9 cellular contexts compared by ENCODE assay signal in the genomic region with DNA sequence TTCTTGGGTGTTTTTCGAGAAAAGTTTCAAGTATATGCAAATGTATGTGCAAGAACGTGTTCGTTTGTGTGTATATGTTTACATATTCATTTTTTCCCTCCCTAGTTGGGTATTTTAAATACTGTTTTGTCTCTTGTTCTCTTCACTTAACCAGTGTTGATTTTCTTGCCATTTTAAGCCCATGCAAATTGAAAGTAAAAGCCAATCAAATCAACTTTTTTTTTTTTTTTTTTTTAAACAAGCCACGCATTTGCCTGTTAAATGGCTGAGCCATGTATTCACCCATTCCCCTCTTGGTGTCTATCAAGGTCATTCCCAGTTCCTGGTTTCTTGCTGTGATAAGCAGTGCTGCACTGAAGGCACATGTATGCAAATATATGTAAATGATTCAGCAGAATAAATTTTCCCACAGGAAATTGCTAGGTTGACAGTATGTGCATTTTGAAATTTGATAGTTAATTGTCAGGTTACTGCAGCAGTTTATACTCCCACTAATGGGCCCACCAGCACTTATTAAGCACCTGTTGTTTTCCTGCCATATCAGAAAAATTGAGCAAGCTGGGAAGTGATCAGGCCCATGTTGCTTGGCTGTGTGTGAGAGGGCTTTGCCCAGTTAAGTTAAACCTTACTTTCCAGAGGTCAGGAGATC. TPM values are rescaled to one million over a fixed set of nuclear protein-coding genes. Genes with fewer than 3 reads are reported as not detected.
A peak's percentile ranks its signal among the peaks of the same experiment; 100 is the strongest.
DNase-seq lines count a peak whose midpoint lies in the region; ATAC-seq and TF ChIP-seq lines count a peak whose summit lies in the region.
"Had no signal": no experiment of that assay in that cellular context is flagged by ENCODE, and none has a peak within 500 bp of the region (broad histone marks: within the 10 kb centered on the region; RNA-seq: fewer than 3 reads in every experiment).

No MANE protein-coding gene starts in this region.

- H3K4me3 ChIP-seq in gastrocnemius medialis = no peak overlapping the region
- H3K4me3 ChIP-seq in smooth muscle cell = no peak overlapping the region
- H3K4me3 ChIP-seq: thyroid gland had no signal

- peak overlapping the region; percentile 99 for H3K27ac Mint-ChIP-seq in T-helper 17 cell

- intact Hi-C loops in gastrocnemius medialis (cut with DNase I; ENCODE audit: low total_unique reads) = no loop called here
- intact Hi-C loops in left ventricle myocardium superior (cut with micrococcal nuclease) = no loop called here

- no peaks in the 10 kb centered on the region for H3K27me3 Mint-ChIP-seq in T-helper 17 cell

- H3K27me3 ChIP-seq in gastrocnemius medialis = no peaks in the 10 kb centered on the region
- no peaks in the 10 kb centered on the region for H3K27me3 ChIP-seq in smooth muscle cell (ENCODE audit: low read depth)
- H3K27me3 ChIP-seq: thyroid gland had no signal

- 95% methylated on average over 4 of the region's 4 CpGs for WGBS in smooth muscle cell (ENCODE audit: low lambda C conversion rate)

- H3K4me1 ChIP-seq in gastrocnemius medialis = peaks cover 49 to 61% of the 10 kb centered on the region in 2 donors
- H3K4me1 ChIP-seq in smooth muscle cell (ENCODE audit: low read depth) = peaks cover 7% of the 10 kb centered on the region

- no peaks in the 10 kb centered on the region for H3K36me3 ChIP-seq in gastrocnemius medialis
- H3K36me3 ChIP-seq in smooth muscle cell (ENCODE audit: low read depth) = no peaks in the 10 kb centered on the region
- H3K36me3 ChIP-seq: thyroid gland had no signal

- H3K4me2 ChIP-seq in smooth muscle cell = no peak overlapping the region

- H3K9me3 ChIP-seq in T-helper 17 cell (ENCODE audit: control insufficient read depth, low read length, poor library complexity, severe bottlenecking) (no peaks in the 10 kb centered on the region), gastrocnemius medialis (no peaks in the 10 kb centered on the region), smooth muscle cell (replicated peaks; ENCODE audit: low read depth) (no peaks in the 10 kb centered on the region)
- H3K9me3 ChIP-seq: thyroid gland had no signal

- ATAC-seq in GM18873 (IDR thresholded peaks at IDR 0.05; ENCODE audit: low FRiP score, unreplicated experiment) = peak; percentile 35
- peak; percentile 36 for ATAC-seq in HG02798 (IDR thresholded peaks at IDR 0.05; ENCODE audit: poor library complexity, unreplicated experiment)
- peak; percentile 51 for ATAC-seq in T-helper 17 cell
- no peak for ATAC-seq in gastrocnemius medialis
- no peak for ATAC-seq in left ventricle myocardium superior

- H3K4me1 Mint-ChIP-seq in T-helper 17 cell = peaks cover 35% of the 10 kb centered on the region

- no peak overlapping the region for H2AFZ ChIP-seq in smooth muscle cell (ENCODE audit: low read depth)

- no peaks in the 10 kb centered on the region for H3F3A ChIP-seq in smooth muscle cell (ENCODE audit: low read depth)

- H3K9ac ChIP-seq in smooth muscle cell (ENCODE audit: low read depth) = no peak overlapping the region

- H3K79me2 ChIP-seq in smooth muscle cell (ENCODE audit: low read depth) = peaks cover 52% of the 10 kb centered on the region

- H3K27ac ChIP-seq in gastrocnemius medialis = peak overlapping the region in 3 of 4 donors; percentile 27 to 91 (median 54)
- H3K27ac ChIP-seq in smooth muscle cell (ENCODE audit: low read depth) = no peak overlapping the region

- H4K20me1 ChIP-seq in smooth muscle cell (ENCODE audit: low read depth) = peaks cover 94% of the 10 kb centered on the region

- H3K4me3 Mint-ChIP-seq in T-helper 17 cell = peak overlapping the region; percentile 89

- DNase-seq in T-helper 17 cell = no peak
- no peak for DNase-seq in gastrocnemius medialis
- no peak for DNase-seq in ecto neural progenitor cell (ENCODE audit: low spot score)
- DNase-seq in smooth muscle cell (lab: John Stamatoyannopoulos, UW; ENCODE audit: unreplicated experiment) = no peak
- DNase-seq in left ventricle myocardium superior = no peak
- DNase-seq in DMS153 treated with DMSO at 0.1 percent for 48 hours (lab: John Stamatoyannopoulos, UW; ENCODE audit: unreplicated experiment) = no peak
- DNase-seq: thyroid gland had no signal

- TF ChIP-seq POLR2A in gastrocnemius medialis (IDR thresholded peaks at IDR 0.05) = no peak

- no peak for TF ChIP-seq CTCF in gastrocnemius medialis (IDR thresholded peaks at IDR 0.05 in 4 of 5, conservative IDR thresholded peaks at IDR 0.05 in 1 of 5)
- no peak for TF ChIP-seq CTCF in smooth muscle cell (IDR thresholded peaks at IDR 0.05; ENCODE audit: borderline replicate concordance, insufficient read depth, poor library complexity, severe bottlenecking)

- H3K36me3 Mint-ChIP-seq in T-helper 17 cell (ENCODE audit: low read depth) = no peaks in the 10 kb centered on the region

- in situ Hi-C loops in gastrocnemius medialis (cut with MboI; ENCODE audit: low sequenced_read_pairs in 4 of 4) = loop anchor here in 1 of 4 donors (25.0 kb wide), 1 partner anchor 101 kb away; no protein-coding TSS in a partner anchor

RNA-seq across cellular contexts. Expression of a gene that starts 12.3 kb away (rescaled TPM):
- total RNA-seq in T-helper 17 cell (10 to 100 TPM; 66.0 to 67.0 TPM), gastrocnemius medialis (10 to 100 TPM; 19.3 to 43.7 (median 26.2) TPM), smooth muscle cell (9.9 and 22.7 TPM in 2 replicates), left ventricle myocardium superior (23.2 TPM)
- polyA plus RNA-seq in smooth muscle cell = 8.8 and 10.2 TPM in 2 replicates

Comparison
In these comparisons a context has a peak if more than half of its experiments do, and no peak if none do; other contexts are left out.
1. ATAC-seq: peak in GM18873 (single experiment), HG02798 (single experiment) and T-helper 17 cell (single experiment); none in gastrocnemius medialis (0 of 2) and left ventricle myocardium superior (single experiment).